1 cellular context compared by ENCODE assay signal in genomic region chr6:106213660-106214276, GRCh38.
TF ChIP-seq lines count a peak whose summit lies in the region.

No MANE protein-coding gene starts in this region.

TF ChIP-seq in H1, 55 proteins besides CTCF, POLR2A, EP300 and RAD21:
- no peak for TF ChIP-seq KDM5A (IDR thresholded peaks at IDR 0.05; ENCODE audit: low read length)
- no peak for TF ChIP-seq SIRT6 (IDR thresholded peaks at IDR 0.05; ENCODE audit: low read length)
- TF ChIP-seq TAF1 (IDR thresholded peaks at IDR 0.05; ENCODE audit: low read depth, low read length), result no peak
- TF ChIP-seq SIN3A (conservative IDR thresholded peaks at IDR 0.05 in 1 of 2, IDR thresholded peaks at IDR 0.05 in 1 of 2; ENCODE audit: low read depth in 1 of 2, low read length in 2 of 2), result no peak
- no peak for TF ChIP-seq HDAC6 (IDR thresholded peaks at IDR 0.05; ENCODE audit: low read depth, low read length)
- no peak for TF ChIP-seq CHD7 (IDR thresholded peaks at IDR 0.05; ENCODE audit: insufficient replicate concordance, low read length)
